ENCODE assay signal across 8 cellular contexts in genomic region chr13:52450793-52451116, GRCh38. TPM values are rescaled to one million over a fixed set of nuclear protein-coding genes. Genes with fewer than 3 reads are reported as not detected.
DNase-seq lines count a peak whose midpoint lies in the region; ATAC-seq, FAIRE-seq and TF ChIP-seq lines count a peak whose summit lies in the region.

No MANE protein-coding gene starts in this region.

- H3K36me3 ChIP-seq in keratinocyte (ENCODE audit: control insufficient read depth in 2 of 2, extremely low read depth in 1 of 2, insufficient read depth in 2 of 2, low read length in 2 of 2) (no peaks in the 10 kb centered on the region), subcutaneous abdominal adipose tissue (ENCODE audit: control insufficient read depth in 5 of 5, insufficient read depth in 5 of 5, low read length in 5 of 5) (no peaks in the 10 kb centered on the region)

- peaks cover 29% of the 10 kb centered on the region for H3K4me1 Mint-ChIP-seq in T-helper 2 cell treated with Interferon-gamma antibody and Interleukin-4, amounts not matched to agents 5 μg/mL and 100 μg/mL, for 36 hours (ENCODE audit: low read depth)
- H3K4me1 Mint-ChIP-seq in activated naive CD8-positive, alpha-beta T cell treated with anti-CD3 and anti-CD28 coated beads, Interleukin-2, amount 10 ng/mL, durations not matched to agents 7 days and 5 days, result peaks cover 33% of the 10 kb centered on the region

- no peaks in the 10 kb centered on the region for H4K20me1 ChIP-seq in keratinocyte (ENCODE audit: control insufficient read depth, extremely low read depth, insufficient read depth, low read length)

- POLR2A ChIA-PET in activated naive CD8-positive, alpha-beta T cell treated with anti-CD3 and anti-CD28 coated beads, Interleukin-2, amount 10 ng/mL, durations not matched to agents 7 days and 5 days (lab: Charles Lee), result interaction anchor here (0.8 to 1.5 kb wide), 4 partner anchors 34 to 257 kb away, joined by 3 to 8 read pairs (median 3); no protein-coding TSS in a partner anchor

- no peak for DNase-seq in T-helper 2 cell treated with Interferon-gamma antibody and Interleukin-4, amounts not matched to agents 5 μg/mL and 100 μg/mL, for 36 hours (ENCODE audit: low spot score)
- DNase-seq in T-helper 2 cell (no peak), keratinocyte (ENCODE audit: low read depth, low spot score) (no peak), left cardiac atrium (no peak)
- DNase-seq in activated naive CD8-positive, alpha-beta T cell treated with anti-CD3 and anti-CD28 coated beads, Interleukin-2, amount 10 ng/mL, durations not matched to agents 7 days and 5 days, result no peak

- ATAC-seq in activated naive CD8-positive, alpha-beta T cell treated with anti-CD3 and anti-CD28 coated beads, Interleukin-2, amount 10 ng/mL, durations not matched to agents 7 days and 5 days (ENCODE audit: low read depth), result no peak
- ATAC-seq in GM21447 (IDR thresholded peaks at IDR 0.05; ENCODE audit: unreplicated experiment) (no peak), GM21360 (IDR thresholded peaks at IDR 0.05; ENCODE audit: unreplicated experiment) (no peak), left cardiac atrium (no peak)

- peaks cover 35% of the 10 kb centered on the region for H3K79me2 ChIP-seq in keratinocyte (ENCODE audit: control insufficient read depth, insufficient read depth, low read length)

- no peaks in the 10 kb centered on the region for H3K27me3 ChIP-seq in keratinocyte (ENCODE audit: control insufficient read depth, extremely low read depth, insufficient read depth, low read length)
- H3K27me3 ChIP-seq in subcutaneous abdominal adipose tissue (ENCODE audit: control insufficient read depth in 5 of 5, insufficient read depth in 4 of 5, low read length in 5 of 5), result no peaks in the 10 kb centered on the region

- no peaks in the 10 kb centered on the region for H3K9me3 ChIP-seq in keratinocyte (ENCODE audit: control insufficient read depth, low read depth, low read length)
- H3K9me3 ChIP-seq in subcutaneous abdominal adipose tissue (ENCODE audit: control insufficient read depth in 5 of 5, low read length in 5 of 5), result no peaks in the 10 kb centered on the region

- peaks cover 6% of the 10 kb centered on the region for H3K36me3 Mint-ChIP-seq in T-helper 2 cell treated with Interferon-gamma antibody and Interleukin-4, amounts not matched to agents 5 μg/mL and 100 μg/mL, for 36 hours (ENCODE audit: low read depth)
- peaks cover 3% of the 10 kb centered on the region for H3K36me3 Mint-ChIP-seq in activated naive CD8-positive, alpha-beta T cell treated with anti-CD3 and anti-CD28 coated beads, Interleukin-2, amount 10 ng/mL, durations not matched to agents 7 days and 5 days

- H2AFZ ChIP-seq in keratinocyte (ENCODE audit: control insufficient read depth, low read length), result peak overlapping the region; percentile 73

- H3K27ac Mint-ChIP-seq in T-helper 2 cell treated with Interferon-gamma antibody and Interleukin-4, amounts not matched to agents 5 μg/mL and 100 μg/mL, for 36 hours, result peak overlapping the region; percentile 89
- peak overlapping the region; percentile 87 for H3K27ac Mint-ChIP-seq in activated naive CD8-positive, alpha-beta T cell treated with anti-CD3 and anti-CD28 coated beads, Interleukin-2, amount 10 ng/mL, durations not matched to agents 7 days and 5 days

- no peaks in the 10 kb centered on the region for H3K9me1 ChIP-seq in keratinocyte (ENCODE audit: control insufficient read depth, extremely low read depth, insufficient read depth, low read length)

- peak overlapping the region; percentile 83 for H3K4me3 Mint-ChIP-seq in T-helper 2 cell treated with Interferon-gamma antibody and Interleukin-4, amounts not matched to agents 5 μg/mL and 100 μg/mL, for 36 hours
- H3K4me3 Mint-ChIP-seq in activated naive CD8-positive, alpha-beta T cell treated with anti-CD3 and anti-CD28 coated beads, Interleukin-2, amount 10 ng/mL, durations not matched to agents 7 days and 5 days, result peak overlapping the region; percentile 83

- H3K4me3 ChIP-seq in keratinocyte (ENCODE audit: control insufficient read depth in 2 of 3, extremely low read depth in 1 of 3, insufficient read depth in 2 of 3, low read depth in 1 of 3, low read length in 3 of 3) (no peak overlapping the region), subcutaneous abdominal adipose tissue (ENCODE audit: low read depth in 1 of 5, low read length in 5 of 5) (peak overlapping the region in 3 of 5 donors; percentile 50 to 91 (median 74))

- no peak for FAIRE-seq in keratinocyte (lab: Jason Lieb, UNC)

- H3K9ac ChIP-seq in keratinocyte (ENCODE audit: control insufficient read depth, extremely low read depth, insufficient read depth, low read length), result peak overlapping the region; percentile 31
- H3K9ac ChIP-seq in subcutaneous abdominal adipose tissue (ENCODE audit: low read length in 5 of 5), result peak overlapping the region in 2 of 5 donors; percentile 41 to 84

- intact Hi-C loops in left cardiac atrium (cut with DNase I), result loop anchor here (1.0 to 10.0 kb wide), 3 partner anchors 56 to 256 kb away; no protein-coding TSS in a partner anchor

- dilution Hi-C loops in keratinocyte (cut with MboI; ENCODE audit: extremely low pct_ligation_motif_present, low sequenced_read_pairs), result no loop called here

- H3K27ac ChIP-seq in keratinocyte (ENCODE audit: control insufficient read depth, insufficient read depth, low read length) (no peak overlapping the region), subcutaneous abdominal adipose tissue (ENCODE audit: low read depth, low read length) (peak overlapping the region; percentile 87)

- H3K27me3 Mint-ChIP-seq in T-helper 2 cell treated with Interferon-gamma antibody and Interleukin-4, amounts not matched to agents 5 μg/mL and 100 μg/mL, for 36 hours (ENCODE audit: low read depth), result no peaks in the 10 kb centered on the region
- H3K27me3 Mint-ChIP-seq in activated naive CD8-positive, alpha-beta T cell treated with anti-CD3 and anti-CD28 coated beads, Interleukin-2, amount 10 ng/mL, durations not matched to agents 7 days and 5 days, result no peaks in the 10 kb centered on the region

- no peaks in the 10 kb centered on the region for H3K9me3 Mint-ChIP-seq in T-helper 2 cell treated with Interferon-gamma antibody and Interleukin-4, amounts not matched to agents 5 μg/mL and 100 μg/mL, for 36 hours
- no peaks in the 10 kb centered on the region for H3K9me3 Mint-ChIP-seq in activated naive CD8-positive, alpha-beta T cell treated with anti-CD3 and anti-CD28 coated beads, Interleukin-2, amount 10 ng/mL, durations not matched to agents 7 days and 5 days

- H3K4me2 ChIP-seq in keratinocyte (ENCODE audit: control insufficient read depth, extremely low read depth, insufficient read depth, low read depth, low read length), result peak overlapping the region; percentile 79

- TF ChIP-seq CTCF in keratinocyte (optimal IDR thresholded peaks at IDR 0.05 in 1 of 3, IDR thresholded peaks at IDR 0.05 in 1 of 3, conservative IDR thresholded peaks at IDR 0.05 in 1 of 3; ENCODE audit: extremely low read depth in 1 of 3, insufficient read depth in 2 of 3, low read length in 3 of 3), result no peak

- H3K4me1 ChIP-seq in keratinocyte (ENCODE audit: control insufficient read depth, extremely low read depth, insufficient read depth, low read length), result peaks cover 44% of the 10 kb centered on the region
- H3K4me1 ChIP-seq in subcutaneous abdominal adipose tissue (ENCODE audit: control insufficient read depth in 5 of 5, insufficient read depth in 5 of 5, low read length in 5 of 5), result peaks cover 5 to 41% (median 29%) of the 10 kb centered on the region in 5 donors

RNA-seq across cellular contexts. Expression of gene VPS36, which starts 0.3 kb away (rescaled TPM):
- total RNA-seq in activated naive CD8-positive, alpha-beta T cell treated with anti-CD3 and anti-CD28 coated beads, Interleukin-2, amount 10 ng/mL, durations not matched to agents 7 days and 5 days, result 10 to 100 TPM; 41.7 to 45.8 TPM
- polyA plus RNA-seq in keratinocyte, result 12.8 to 36.5 TPM (median 24.6 TPM) in 3 replicates
- 15.9 TPM for polyA plus RNA-seq in keratinocyte (2011; ENCODE audit: low read depth)
- 13.7 and 25.0 TPM in 2 replicates for polyA plus RNA-seq in keratinocyte (2011; cell fraction: cytosol; rRNA removed)
- 41.5 and 52.4 TPM in 2 replicates for polyA plus RNA-seq in keratinocyte (2011; cell fraction: nucleus; rRNA removed)
- 17.3 and 19.1 TPM in 2 replicates for polyA plus RNA-seq in keratinocyte (2012; ENCODE audit: low replicate concordance)
- 11.9 to 23.6 TPM (median 16.1 TPM) in 3 replicates for polyA minus RNA-seq in keratinocyte
- 11.1 TPM for polyA minus RNA-seq in keratinocyte (2011; cell fraction: cytosol; rRNA and poly(A)+ RNA removed)
- polyA minus RNA-seq in keratinocyte (2011; cell fraction: nucleus; rRNA and poly(A)+ RNA removed), result 17.2 and 34.1 TPM in 2 replicates
- total RNA-seq in left cardiac atrium, result 10 to 100 TPM; 34.1 to 38.5 TPM

RNA-seq across cellular contexts. Expression of gene CKAP2, which starts 4.5 kb away (rescaled TPM):
- total RNA-seq in activated naive CD8-positive, alpha-beta T cell treated with anti-CD3 and anti-CD28 coated beads, Interleukin-2, amount 10 ng/mL, durations not matched to agents 7 days and 5 days, result 10 to 100 TPM; 59.2 to 61.7 TPM
- 14.5 to 29.7 TPM (median 18.9 TPM) in 3 replicates for polyA plus RNA-seq in keratinocyte
- 32.4 TPM for polyA plus RNA-seq in keratinocyte (2011; ENCODE audit: low read depth)
- polyA plus RNA-seq in keratinocyte (2011; cell fraction: cytosol; rRNA removed), result 15.2 and 28.2 TPM in 2 replicates
- polyA plus RNA-seq in keratinocyte (2011; cell fraction: nucleus; rRNA removed), result 26.0 and 31.1 TPM in 2 replicates
- 14.9 and 25.2 TPM in 2 replicates for polyA plus RNA-seq in keratinocyte (2012; ENCODE audit: low replicate concordance)
- 4.0 to 29.3 TPM (median 9.3 TPM) in 3 replicates for polyA minus RNA-seq in keratinocyte
- polyA minus RNA-seq in keratinocyte (2011; cell fraction: cytosol; rRNA and poly(A)+ RNA removed), result 17.6 TPM
- polyA minus RNA-seq in keratinocyte (2011; cell fraction: nucleus; rRNA and poly(A)+ RNA removed), result 10.7 and 23.5 TPM in 2 replicates
- total RNA-seq in left cardiac atrium, result 1 to 10 TPM; 6.0 to 8.9 TPM

RNA-seq across cellular contexts. Expression of gene THSD1, which starts 44.8 kb away (rescaled TPM):
- total RNA-seq in activated naive CD8-positive, alpha-beta T cell treated with anti-CD3 and anti-CD28 coated beads, Interleukin-2, amount 10 ng/mL, durations not matched to agents 7 days and 5 days, result under 1 TPM; 0.47 to 0.54 TPM
- 9.2 to 15.4 TPM (median 9.7 TPM) in 3 replicates for polyA plus RNA-seq in keratinocyte
- 8.0 TPM for polyA plus RNA-seq in keratinocyte (2011; ENCODE audit: low read depth)
- polyA plus RNA-seq in keratinocyte (2011; cell fraction: cytosol; rRNA removed), result 5.2 and 5.3 TPM in 2 replicates
- polyA plus RNA-seq in keratinocyte (2011; cell fraction: nucleus; rRNA removed), result 21.1 and 25.2 TPM in 2 replicates
- 6.5 and 11.4 TPM in 2 replicates for polyA plus RNA-seq in keratinocyte (2012; ENCODE audit: low replicate concordance)
- 9.6 to 25.4 TPM (median 19.5 TPM) in 3 replicates for polyA minus RNA-seq in keratinocyte
- 10.7 TPM for polyA minus RNA-seq in keratinocyte (2011; cell fraction: cytosol; rRNA and poly(A)+ RNA removed)
- 20.2 and 27.3 TPM in 2 replicates for polyA minus RNA-seq in keratinocyte (2011; cell fraction: nucleus; rRNA and poly(A)+ RNA removed)
- total RNA-seq in left cardiac atrium, result 1 to 10 TPM; 6.4 to 7.2 TPM

Comparison
In these comparisons a context has a peak if more than half of its experiments do, and no peak if none do; other contexts are left out.
1. H3K4me3 ChIP-seq: peak in subcutaneous abdominal adipose tissue (3 of 5); none in keratinocyte (0 of 3).
2. RNA of gene CKAP2, which starts 4.5 kb away (total RNA-seq): 59.2 to 61.7 TPM in activated naive CD8-positive, alpha-beta T cell treated with anti-CD3 and anti-CD28 coated beads, Interleukin-2, amount 10 ng/mL, durations not matched to agents 7 days and 5 days; 6.0 to 8.9 TPM in left cardiac atrium; every median in the first group is over 4 times any median in the second.
3. RNA of gene THSD1, which starts 44.8 kb away (total RNA-seq): 6.4 to 7.2 TPM in left cardiac atrium; 0.47 to 0.54 TPM in activated naive CD8-positive, alpha-beta T cell treated with anti-CD3 and anti-CD28 coated beads, Interleukin-2, amount 10 ng/mL, durations not matched to agents 7 days and 5 days; every median in the first group is over 4 times any median in the second.